In genomic region chr17:40101367-40102210, GRCh38 we compare ENCODE assay signal across 1 cellular context.
A peak's percentile ranks its signal among the peaks of the same experiment; 100 is the strongest.
TF ChIP-seq lines count a peak whose summit lies in the region.

No MANE protein-coding gene starts in this region.

TF ChIP-seq in GM12878, 131 proteins besides CTCF, POLR2A, EP300 and RAD21:
- TF ChIP-seq DPF2 (IDR thresholded peaks at IDR 0.05) = 0 out of 2 replicates have a peak, but pooled peaks have one; percentile 32
- no peak for TF ChIP-seq CBX3 (IDR thresholded peaks at IDR 0.05; ENCODE audit: borderline replicate concordance, low read depth)
- TF ChIP-seq PKNOX1 (IDR thresholded peaks at IDR 0.05) = 0 out of 2 replicates have a peak, but pooled peaks have one; percentile 5
- no peak for TF ChIP-seq ZBED1 (IDR thresholded peaks at IDR 0.05; ENCODE audit: borderline replicate concordance)
- no peak for TF ChIP-seq ETV6 (conservative IDR thresholded peaks at IDR 0.05 in 1 of 2, IDR thresholded peaks at IDR 0.05 in 1 of 2; ENCODE audit: borderline replicate concordance in 1 of 2, low read depth in 1 of 2)
- no peak for TF ChIP-seq EGR1 (IDR thresholded peaks at IDR 0.05; ENCODE audit: borderline replicate concordance in 1 of 2, low read depth in 2 of 2, low read length in 2 of 2)
- peak; percentile 36; the same call in 1 of the 2 replicates for TF ChIP-seq SPI1 (IDR thresholded peaks at IDR 0.05; ENCODE audit: borderline replicate concordance, insufficient read depth, low read depth, low read length)
- TF ChIP-seq IKZF2 (IDR thresholded peaks at IDR 0.05) = peak in 1 of 2 experiments; percentile 31; a peak in 1 of 4 replicates
- TF ChIP-seq YY1 (IDR thresholded peaks at IDR 0.05; ENCODE audit: low read depth, low read length) = no peak
- no peak for TF ChIP-seq E2F8 (IDR thresholded peaks at IDR 0.05; ENCODE audit: low read depth, partially characterized antibody)
- TF ChIP-seq SMAD1 (IDR thresholded peaks at IDR 0.05; ENCODE audit: low read depth, partially characterized antibody) = no peak
